ENCODE assay signal across 15 cellular contexts in the genomic region with DNA sequence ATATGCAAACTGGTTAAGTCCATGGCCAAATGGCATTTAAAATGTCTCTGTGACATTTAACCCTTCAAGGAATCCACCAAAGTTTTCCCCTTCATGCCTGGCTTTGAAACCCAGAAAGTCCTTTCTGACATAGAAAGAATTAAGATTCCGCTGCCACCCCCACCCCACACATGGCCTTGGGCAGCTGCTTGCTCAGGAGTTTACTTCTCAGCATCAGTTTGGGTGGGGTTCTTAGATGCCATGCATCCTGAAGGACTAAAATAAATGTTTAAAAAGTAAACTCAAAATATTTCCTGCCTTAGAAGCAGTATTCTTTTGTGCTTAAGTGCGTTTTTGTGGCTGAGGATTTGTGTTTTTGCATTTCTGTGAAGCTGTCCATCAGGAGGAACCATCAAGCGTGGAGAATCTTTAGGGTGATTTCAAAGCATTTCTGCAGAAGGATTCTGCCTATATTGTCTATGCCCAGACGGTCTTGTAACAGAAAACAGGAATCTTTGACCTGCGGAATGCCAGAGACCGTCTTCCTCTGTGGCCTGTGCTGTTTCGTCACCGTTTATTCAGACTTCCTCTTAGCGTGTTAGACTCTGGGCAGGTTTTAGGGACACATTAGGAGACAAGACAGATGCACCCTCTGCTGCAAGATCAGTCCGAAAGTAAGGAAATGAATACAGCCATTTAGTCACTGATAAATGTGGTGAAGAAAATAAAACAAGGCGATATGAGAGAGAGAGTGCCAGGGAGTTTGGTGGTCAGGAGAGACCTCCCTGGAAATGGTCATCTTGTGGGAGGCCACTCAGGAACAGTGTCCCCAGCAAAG. TPM values are rescaled to one million over a fixed set of nuclear protein-coding genes. Genes with fewer than 3 reads are reported as not detected.
DNase-seq lines count a peak whose midpoint lies in the region; ATAC-seq, FAIRE-seq and TF ChIP-seq lines count a peak whose summit lies in the region.
"Had no signal": no experiment of that assay in that cellular context is flagged by ENCODE, and none has a peak within 500 bp of the region (broad histone marks: within the 10 kb centered on the region; RNA-seq: fewer than 3 reads in every experiment).

No MANE protein-coding gene starts in this region.

- H3K27ac ChIP-seq in psoas muscle, result peak overlapping the region; percentile 12

- DNase-seq in GM18507 (ENCODE audit: extremely low spot score, insufficient read length, low read depth) (no peak), globus pallidus (ENCODE audit: low spot score) (peak; percentile 63), psoas muscle (no peak), kidney glomerular epithelial cell (lab: John Stamatoyannopoulos, UW) (no peak), middle frontal gyrus (ENCODE audit: extremely low spot score, low spot score) (no peak)
- DNase-seq in effector CD8-positive, alpha-beta T cell (lab: John Stamatoyannopoulos, UW), result no peak
- DNase-seq: activated gamma-delta T cell treated with Interleukin-2 at 50 U/mL for 16 hours; CD4-positive, CD25-positive, alpha-beta regulatory T cell; central memory CD4-positive, alpha-beta T cell; KG1; NCI-H2227 treated with DMSO at 0.1 percent for 48 hours had no signal

- FAIRE-seq in GM18507 (lab: Jason Lieb, UNC), result peak; percentile 86
- FAIRE-seq: islet of Langerhans had no signal

- no peak overlapping the region for H3K4me3 ChIP-seq in psoas muscle

- H3K27me3 ChIP-seq in psoas muscle (ENCODE audit: insufficient read depth in 3 of 3, low read length in 2 of 3), result no peaks in the 10 kb centered on the region

- H3K36me3 ChIP-seq in psoas muscle (ENCODE audit: insufficient read depth in 1 of 2, low read depth in 1 of 2), result no peaks in the 10 kb centered on the region

- no peak for TF ChIP-seq CTCF in psoas muscle (IDR thresholded peaks at IDR 0.05)

- ATAC-seq in HG03196 (IDR thresholded peaks at IDR 0.05; ENCODE audit: unreplicated experiment), result peak; percentile 20
- peak in 2 of 4 donors; percentile 12 to 26 for ATAC-seq in psoas muscle
- no peak for ATAC-seq in GM19328 (IDR thresholded peaks at IDR 0.05; ENCODE audit: unreplicated experiment)
- ATAC-seq: WTC11 had no signal

- WGBS in psoas muscle, 3 donors, result 68 to 74% (median 69%) methylated on average over 11 of the region's 11 CpGs

- H3K9me3 ChIP-seq in psoas muscle, result no peaks in the 10 kb centered on the region

- intact Hi-C loops in psoas muscle (cut with DNase I), result no loop called here

- H3K4me1 ChIP-seq in psoas muscle, result peaks cover 57% of the 10 kb centered on the region

RNA-seq across cellular contexts. Expression of gene DUSP22, which starts 6.2 kb away (rescaled TPM):
- 10 to 100 TPM; 42.5 to 54.4 (median 50.2) TPM for total RNA-seq in psoas muscle
- polyA plus RNA-seq in psoas muscle, result 10 to 100 TPM; 31.6 to 58.0 (median 49.7) TPM
